ENCODE assay signal across 9 cellular contexts in genomic region chr6:139133733-139134360, GRCh38. TPM values are rescaled to one million over a fixed set of nuclear protein-coding genes. Genes with fewer than 3 reads are reported as not detected.
DNase-seq lines count a peak whose midpoint lies in the region; ATAC-seq, FAIRE-seq and TF ChIP-seq lines count a peak whose summit lies in the region.
"Had no signal": no experiment of that assay in that cellular context is flagged by ENCODE, and none has a peak within 500 bp of the region (broad histone marks: within the 10 kb centered on the region; RNA-seq: fewer than 3 reads in every experiment).

No MANE protein-coding gene starts in this region.

- CTCF ChIA-PET in GM12878 (lab: Yijun Ruan, JAX) = interaction anchor here (0.6 to 1.9 kb wide), 12 partner anchors 8 to 543 kb away, joined by 3 to 9 read pairs (median 4); no protein-coding TSS in a partner anchor

- POLR2A ChIA-PET in GM12878 (lab: Charles Lee) = interaction anchor here (1.1 kb wide), 1 partner anchor 177 kb away, joined by 4 read pairs; no protein-coding TSS in a partner anchor

- H3K36me3 Mint-ChIP-seq in stimulated activated naive CD8-positive, alpha-beta T cell treated with anti-CD3 and anti-CD28 coated beads, Interleukin-15, Interleukin-2, amounts not matched to agents 100 ng/mL and 50 ng/mL, for 24 hours (ENCODE audit: low read depth) = peaks cover 17% of the 10 kb centered on the region
- H3K36me3 Mint-ChIP-seq in nephron progenitor cell (ENCODE audit: low read depth) = peaks cover 17% of the 10 kb centered on the region

- RAD21 ChIA-PET in GM12878 (lab: Charles Lee; ENCODE audit: unreplicated experiment) = interaction anchor here (0.7 to 1.6 kb wide), 5 partner anchors 28 to 231 kb away, joined by 3 to 6 read pairs (median 3); no protein-coding TSS in a partner anchor

- 0 out of 2 replicates have a peak overlapping the region, but pooled peaks have one; percentile 21 for H3K4me2 ChIP-seq in GM12878 (ENCODE audit: control insufficient read depth, insufficient read depth)

- BruUV-seq in GM12878 (replicated peaks; lab: Mats Ljungman, UMichigan) = no TSS peak

- no peak for FAIRE-seq in GM12878 (lab: Jason Lieb, UNC)

- H3K4me1 Mint-ChIP-seq in stimulated activated naive CD8-positive, alpha-beta T cell treated with anti-CD3 and anti-CD28 coated beads, Interleukin-15, Interleukin-2, amounts not matched to agents 100 ng/mL and 50 ng/mL, for 24 hours (ENCODE audit: low read depth) = peaks cover 71% of the 10 kb centered on the region
- H3K4me1 Mint-ChIP-seq in nephron progenitor cell = peaks cover 23% of the 10 kb centered on the region

- H3K27me3 ChIP-seq in GM12878 (replicated peaks in 1 of 2; ENCODE audit: control insufficient read depth in 2 of 2, insufficient read depth in 2 of 2, low read length in 1 of 2) = no peaks in the 10 kb centered on the region

- H3K4me3 Mint-ChIP-seq in stimulated activated naive CD8-positive, alpha-beta T cell treated with anti-CD3 and anti-CD28 coated beads, Interleukin-15, Interleukin-2, amounts not matched to agents 100 ng/mL and 50 ng/mL, for 24 hours = peak overlapping the region; percentile 8
- peak overlapping the region; percentile 28 for H3K4me3 Mint-ChIP-seq in nephron progenitor cell

- TF ChIP-seq CTCF in GM12878 (IDR thresholded peaks at IDR 0.05 in 2 of 3, conservative IDR thresholded peaks at IDR 0.05 in 1 of 3; ENCODE audit: control insufficient read depth in 2 of 3, extremely low read depth in 1 of 3, insufficient read depth in 1 of 3, low read depth in 3 of 3, low read length in 3 of 3) (no peak), nephron progenitor cell (IDR thresholded peaks at IDR 0.05) (no peak)

- peak overlapping the region; percentile 82 for H3K27ac Mint-ChIP-seq in stimulated activated naive CD8-positive, alpha-beta T cell treated with anti-CD3 and anti-CD28 coated beads, Interleukin-15, Interleukin-2, amounts not matched to agents 100 ng/mL and 50 ng/mL, for 24 hours
- H3K27ac Mint-ChIP-seq in nephron progenitor cell = peak overlapping the region; percentile 31

- TF ChIP-seq RAD21 in GM12878 (IDR thresholded peaks at IDR 0.05; ENCODE audit: insufficient read depth, low read depth, low read length) = no peak

- peaks cover 6% of the 10 kb centered on the region for H3K4me1 ChIP-seq in GM12878 (ENCODE audit: control insufficient read depth, insufficient read depth, low read length)

- H2AFZ ChIP-seq in GM12878 (ENCODE audit: control insufficient read depth, low read depth, low read length) = peak overlapping the region; percentile 9; the same call in 1 of the 2 replicates

- DNase-seq in stimulated activated naive CD8-positive, alpha-beta T cell treated with anti-CD3 and anti-CD28 coated beads, Interleukin-15, Interleukin-2, amounts not matched to agents 100 U/mL and 50 U/mL, for 24 hours = no peak
- DNase-seq in GM12878 (ENCODE audit: low read depth, low spot score) (no peak), nephron progenitor cell (no peak), left colon (no peak), putamen (ENCODE audit: low spot score) (no peak)
- DNase-seq: NCI-H526 treated with DMSO at 0.1 percent for 48 hours had no signal

- ATAC-seq in stimulated activated naive CD8-positive, alpha-beta T cell treated with anti-CD3 and anti-CD28 coated beads, Interleukin-15, Interleukin-2, amounts not matched to agents 100 U/mL and 50 U/mL, for 24 hours = no peak
- peak; percentile 5; the same call in 2 of the 3 replicates for ATAC-seq in GM12878
- ATAC-seq in left colon = no peak
- no peak for ATAC-seq in GM18907 (IDR thresholded peaks at IDR 0.05; ENCODE audit: unreplicated experiment)
- no peak for ATAC-seq in GM19023 (IDR thresholded peaks at IDR 0.05; ENCODE audit: unreplicated experiment)

- no peaks in the 10 kb centered on the region for H3K9me3 ChIP-seq in GM12878 (replicated peaks; ENCODE audit: control insufficient read depth, insufficient read depth, low read length)

- no peak overlapping the region for H3K27ac ChIP-seq in GM12878 (ENCODE audit: control insufficient read depth, insufficient read depth)

- no peaks in the 10 kb centered on the region for H3K36me3 ChIP-seq in GM12878 (ENCODE audit: control insufficient read depth in 2 of 2, insufficient read depth in 2 of 2, low read length in 1 of 2)

- intact Hi-C loops in GM12878 (cut with micrococcal nuclease; ENCODE audit: unreplicated experiment) = no loop called here
- intact Hi-C loops in left colon (cut with DNase I, micrococcal nuclease) = no loop called here

- H3K4me3 ChIP-seq in GM12878 = no peak overlapping the region

- no peak for TF ChIP-seq POLR2A in GM12878 (IDR thresholded peaks at IDR 0.05; ENCODE audit: low read depth, low read length)

- TF ChIP-seq EP300 in GM12878 (IDR thresholded peaks at IDR 0.05; ENCODE audit: borderline replicate concordance in 1 of 2, control insufficient read depth in 1 of 2, low read depth in 2 of 2, low read length in 2 of 2) = no peak

- H3K9ac ChIP-seq in GM12878 (ENCODE audit: control insufficient read depth, insufficient read depth, low read length) = no peak overlapping the region

- no peaks in the 10 kb centered on the region for H3K79me2 ChIP-seq in GM12878 (ENCODE audit: control insufficient read depth, insufficient read depth, low read length)

- in situ Hi-C loops in GM12878 (cut with MboI) = no loop called here

- WGBS in GM12878 (ENCODE audit: insufficient coverage, insufficient replicate concordance, low lambda C conversion rate, missing lambda C conversion rate) = 0% methylated on average over 2 of the region's 2 CpGs

- no peaks in the 10 kb centered on the region for H3K9me3 Mint-ChIP-seq in stimulated activated naive CD8-positive, alpha-beta T cell treated with anti-CD3 and anti-CD28 coated beads, Interleukin-15, Interleukin-2, amounts not matched to agents 100 ng/mL and 50 ng/mL, for 24 hours
- H3K9me3 Mint-ChIP-seq in nephron progenitor cell = no peaks in the 10 kb centered on the region

- H3K27me3 Mint-ChIP-seq in stimulated activated naive CD8-positive, alpha-beta T cell treated with anti-CD3 and anti-CD28 coated beads, Interleukin-15, Interleukin-2, amounts not matched to agents 100 ng/mL and 50 ng/mL, for 24 hours = no peaks in the 10 kb centered on the region
- H3K27me3 Mint-ChIP-seq in nephron progenitor cell (ENCODE audit: low read depth, poor library complexity) = peaks cover 14% of the 10 kb centered on the region

- SMC1A ChIA-PET in GM12878 (lab: Charles Lee; ENCODE audit: uncharacterized antibody, unreplicated experiment) = interaction anchor here (0.5 to 2.4 kb wide), 8 partner anchors 9 to 318 kb away, joined by 4 to 12 read pairs (median 4); partner anchors contain the start of gene CITED2

- no peaks in the 10 kb centered on the region for H4K20me1 ChIP-seq in GM12878 (ENCODE audit: control insufficient read depth, insufficient read depth)

TF ChIP-seq in GM12878, 131 proteins besides CTCF, POLR2A, EP300 and RAD21:
- TF ChIP-seq PML (IDR thresholded peaks at IDR 0.05; ENCODE audit: low read length) (no peak), TAF1 (IDR thresholded peaks at IDR 0.05; ENCODE audit: borderline replicate concordance, low read depth, low read length) (no peak), SPI1 (IDR thresholded peaks at IDR 0.05; ENCODE audit: borderline replicate concordance, insufficient read depth, low read depth, low read length) (0 out of 2 replicates have a peak, but pooled peaks have one; percentile 0), LARP7 (IDR thresholded peaks at IDR 0.05) (no peak), NR2C1 (IDR thresholded peaks at IDR 0.05) (no peak), MTA2 (IDR thresholded peaks at IDR 0.05; ENCODE audit: low read depth) (no peak)
- TF ChIP-seq, protein P1, sequence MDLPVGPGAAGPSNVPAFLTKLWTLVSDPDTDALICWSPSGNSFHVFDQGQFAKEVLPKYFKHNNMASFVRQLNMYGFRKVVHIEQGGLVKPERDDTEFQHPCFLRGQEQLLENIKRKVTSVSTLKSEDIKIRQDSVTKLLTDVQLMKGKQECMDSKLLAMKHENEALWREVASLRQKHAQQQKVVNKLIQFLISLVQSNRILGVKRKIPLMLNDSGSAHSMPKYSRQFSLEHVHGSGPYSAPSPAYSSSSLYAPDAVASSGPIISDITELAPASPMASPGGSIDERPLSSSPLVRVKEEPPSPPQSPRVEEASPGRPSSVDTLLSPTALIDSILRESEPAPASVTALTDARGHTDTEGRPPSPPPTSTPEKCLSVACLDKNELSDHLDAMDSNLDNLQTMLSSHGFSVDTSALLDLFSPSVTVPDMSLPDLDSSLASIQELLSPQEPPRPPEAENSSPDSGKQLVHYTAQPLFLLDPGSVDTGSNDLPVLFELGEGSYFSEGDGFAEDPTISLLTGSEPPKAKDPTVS (IDR thresholded peaks at IDR 0.05; ENCODE audit: low read depth, low read length) = no peak

RNA-seq across cellular contexts. Expression of gene HECA, which starts 1.0 kb away (rescaled TPM):
- 5.5 and 6.6 TPM in 2 replicates for total RNA-seq in GM12878 (2013; cell fraction: nucleolus; rRNA removed)
- total RNA-seq in GM12878 (2014; rRNA removed) (3.9 and 4.5 TPM in 2 replicates), GM12878 (2014; rRNA removed; fragmentation: Illumina TruSeq; extraction: Trizol) (3.5 and 3.7 TPM in 2 replicates), GM12878 (2021) (4.5 and 4.7 TPM in 2 replicates), left colon (10 to 100 TPM; 30.3 to 42.1 TPM)
- polyA plus RNA-seq in GM12878 (2011; ENCODE audit: low read depth) = 1.9 TPM
- polyA plus RNA-seq in GM12878 (2011; rRNA removed) (7.2 and 9.4 TPM in 2 replicates), GM12878 (2014; fragmentation: Illumina TruSeq; extraction: Trizol) (2.8 TPM in 2 replicates), GM12878 (2014; fragmentation: Nextera tagmentation; extraction: Ambion mirVana) (under 1 TPM; 0.64 to 0.82 TPM), GM12878 (2014; rRNA removed) (2.4 and 2.6 TPM in 2 replicates), GM12878 (2016; fragmentation: Nextera tagmentation; extraction: Ambion mirVana) (under 1 TPM; 0.52 to 0.59 TPM)
- polyA plus RNA-seq in GM12878 (2011; cell fraction: cytosol; rRNA removed) = 3.2 and 3.4 TPM in 2 replicates
- polyA plus RNA-seq in GM12878 (2011; cell fraction: nucleus; rRNA removed) = 2.5 and 3.0 TPM in 2 replicates
- 3.1 and 3.2 TPM in 2 replicates for polyA plus RNA-seq in GM12878 (2012)
- polyA minus RNA-seq in GM12878 (2011; rRNA and poly(A)+ RNA removed) = 10.3 and 11.0 TPM in 2 replicates
- 4.7 and 5.3 TPM in 2 replicates for polyA minus RNA-seq in GM12878 (2011; cell fraction: cytosol; rRNA and poly(A)+ RNA removed)
- polyA minus RNA-seq in GM12878 (2011; cell fraction: nucleus; rRNA and poly(A)+ RNA removed) = 3.5 and 6.1 TPM in 2 replicates

Comparison
In these comparisons a context has a peak if more than half of its experiments do, and no peak if none do; other contexts are left out.
1. RNA of gene HECA, which starts 1.0 kb away (total RNA-seq): 30.3 to 42.1 TPM in left colon; 3.5 to 6.6 TPM in GM12878; every median in the first group is over 4 times any median in the second.